In genomic region chr2:7730990-7731389, GRCh38 we compare ENCODE assay signal across 23 cellular contexts.
DNase-seq lines count a peak whose midpoint lies in the region; ATAC-seq and TF ChIP-seq lines count a peak whose summit lies in the region.
"Had no signal": no experiment of that assay in that cellular context is flagged by ENCODE, and none has a peak within 500 bp of the region (broad histone marks: within the 10 kb centered on the region; RNA-seq: fewer than 3 reads in every experiment).

No MANE protein-coding gene starts in this region.

- intact Hi-C loops in IMR-90 (cut with micrococcal nuclease) = no loop called here

- peaks cover 16% of the 10 kb centered on the region for H3K9me3 Mint-ChIP-seq in activated CD8-positive, alpha-beta memory T cell treated with anti-CD3 and anti-CD28 coated beads, Interleukin-2, amount 10 ng/mL, durations not matched to agents 7 days and 5 days (ENCODE audit: low read depth)
- H3K9me3 Mint-ChIP-seq in activated naive CD8-positive, alpha-beta T cell treated with anti-CD3 and anti-CD28 coated beads for 36 hours = no peaks in the 10 kb centered on the region
- no peaks in the 10 kb centered on the region for H3K9me3 Mint-ChIP-seq in nephron progenitor cell
- H3K9me3 Mint-ChIP-seq: H9, IgD-negative memory B cell, memory B cell had no signal

- WGBS in IMR-90 (ENCODE audit: extremely low coverage in 2 of 2, insufficient read length in 1 of 2), 2 experiments = 38% methylated on average over 2 of the region's 4 CpGs; no CpG with 5 or more reads in 1 of the 2 experiments

- DNase-seq in activated CD8-positive, alpha-beta memory T cell treated with anti-CD3 and anti-CD28 coated beads, Interleukin-2, amount 10 ng/mL, durations not matched to agents 7 days and 5 days = no peak
- no peak for DNase-seq in activated CD8-positive, alpha-beta memory T cell treated with anti-CD3 and anti-CD28 coated beads, Interleukin-2, amount 50 U/mL, for 4 hours
- DNase-seq in IMR-90 = no peak
- no peak for DNase-seq in activated naive CD8-positive, alpha-beta T cell treated with anti-CD3 and anti-CD28 coated beads for 36 hours
- DNase-seq in nephron progenitor cell = no peak
- DNase-seq in GM13977 (ENCODE audit: low spot score) = no peak
- DNase-seq: activated effector memory CD4-positive, alpha-beta T cell treated with Interleukin-2 at 50 U/mL for 16 hours; dorsolateral prefrontal cortex; H9; head of caudate nucleus; left cardiac atrium; NCI-H510A; retina; stimulated activated CD4-positive, alpha-beta T cell treated with anti-CD3 and anti-CD28 coated beads, Interleukin-4, amount 100 ng/mL, for 4 hours; trophoblast cell had no signal

- H2BK15ac ChIP-seq in IMR-90 (ENCODE audit: low read depth, low read length) = no peak overlapping the region

- no peak overlapping the region for H2AFZ ChIP-seq in IMR-90 (replicated peaks; ENCODE audit: low read length, poor library complexity)

- no peaks in the 10 kb centered on the region; the same call in 1 of the 2 replicates for H3K27me3 ChIP-seq in IMR-90 (ENCODE audit: control insufficient read depth, insufficient read depth, low read length)
- H3K27me3 ChIP-seq: BLaER1, SJSA1 had no signal

- peak overlapping the region; percentile 90 for H3K4me3 Mint-ChIP-seq in activated CD8-positive, alpha-beta memory T cell treated with anti-CD3 and anti-CD28 coated beads, Interleukin-2, amount 10 ng/mL, durations not matched to agents 7 days and 5 days
- H3K4me3 Mint-ChIP-seq in activated naive CD8-positive, alpha-beta T cell treated with anti-CD3 and anti-CD28 coated beads for 36 hours = peak overlapping the region; percentile 82
- H3K4me3 Mint-ChIP-seq in nephron progenitor cell = no peak overlapping the region
- H3K4me3 Mint-ChIP-seq: H9, memory B cell had no signal

- no peaks in the 10 kb centered on the region for H3K9me1 ChIP-seq in IMR-90 (ENCODE audit: insufficient read depth, low read length)

- H3K4me1 ChIP-seq in IMR-90 (ENCODE audit: control insufficient read depth, insufficient read depth, low read length) = no peaks in the 10 kb centered on the region
- H3K4me1 ChIP-seq: BLaER1, SJSA1 had no signal

- H3K27ac ChIP-seq in IMR-90 (ENCODE audit: insufficient read depth, low read length) = no peak overlapping the region
- H3K27ac ChIP-seq: BLaER1, dorsolateral prefrontal cortex, epithelial cell of prostate, SJSA1, VCaP had no signal

- no peak overlapping the region for H2AK5ac ChIP-seq in IMR-90 (ENCODE audit: low read depth, low read length)

- no TSS peak for BruUV-seq in IMR-90 (replicated peaks; lab: Mats Ljungman, UMichigan)

- no peaks in the 10 kb centered on the region for H4K20me1 ChIP-seq in IMR-90 (ENCODE audit: insufficient read depth, low read length)
- H4K20me1 ChIP-seq: BLaER1 had no signal

- ATAC-seq in activated CD8-positive, alpha-beta memory T cell treated with anti-CD3 and anti-CD28 coated beads, Interleukin-2, amount 10 ng/mL, durations not matched to agents 7 days and 5 days = no peak
- ATAC-seq in IMR-90 (ENCODE audit: low read depth) (no peak), GM19452 (IDR thresholded peaks at IDR 0.05; ENCODE audit: unreplicated experiment) (no peak), GM18861 (IDR thresholded peaks at IDR 0.05; ENCODE audit: unreplicated experiment) (no peak)
- ATAC-seq: left cardiac atrium had no signal

- H3K23ac ChIP-seq in IMR-90 (ENCODE audit: low read depth, low read length) = no peak overlapping the region

- no peak overlapping the region for H2AK9ac ChIP-seq in IMR-90 (replicated peaks; ENCODE audit: low read depth, low read length, poor library complexity)

- peak overlapping the region; percentile 97 for H3K27ac Mint-ChIP-seq in activated CD8-positive, alpha-beta memory T cell treated with anti-CD3 and anti-CD28 coated beads, Interleukin-2, amount 10 ng/mL, durations not matched to agents 7 days and 5 days
- H3K27ac Mint-ChIP-seq in activated naive CD8-positive, alpha-beta T cell treated with anti-CD3 and anti-CD28 coated beads for 36 hours = peak overlapping the region; percentile 84
- peak overlapping the region; percentile 17 for H3K27ac Mint-ChIP-seq in nephron progenitor cell
- H3K27ac Mint-ChIP-seq: H9, IgD-negative memory B cell, memory B cell had no signal

- TF ChIP-seq POLR2A in IMR-90 (IDR thresholded peaks at IDR 0.05; ENCODE audit: low read depth, low read length) = no peak

- H3K36me3 Mint-ChIP-seq in activated CD8-positive, alpha-beta memory T cell treated with anti-CD3 and anti-CD28 coated beads, Interleukin-2, amount 10 ng/mL, durations not matched to agents 7 days and 5 days = peaks cover 94% of the 10 kb centered on the region
- peaks cover 41% of the 10 kb centered on the region for H3K36me3 Mint-ChIP-seq in activated naive CD8-positive, alpha-beta T cell treated with anti-CD3 and anti-CD28 coated beads for 36 hours
- H3K36me3 Mint-ChIP-seq in nephron progenitor cell (ENCODE audit: low read depth) = no peaks in the 10 kb centered on the region
- H3K36me3 Mint-ChIP-seq: IgD-negative memory B cell, memory B cell had no signal

- POLR2A ChIA-PET in IMR-90 (lab: Charles Lee; ENCODE audit: unreplicated experiment) = no interaction called here

- no peak overlapping the region for H3K56ac ChIP-seq in IMR-90 (ENCODE audit: extremely low read depth, insufficient read depth, low read length)

- H3K18ac ChIP-seq in IMR-90 (ENCODE audit: low read depth, low read length) = no peak overlapping the region

- dilution Hi-C loops in IMR-90 (cut with HindIII; ENCODE audit: low sequenced_read_pairs, unreplicated experiment) = no loop called here

- no peak overlapping the region for H3K4me2 ChIP-seq in IMR-90 (ENCODE audit: low read depth, low read length)
- H3K4me2 ChIP-seq: BLaER1 had no signal

- H3K4me1 Mint-ChIP-seq in activated CD8-positive, alpha-beta memory T cell treated with anti-CD3 and anti-CD28 coated beads, Interleukin-2, amount 10 ng/mL, durations not matched to agents 7 days and 5 days = peaks cover 39% of the 10 kb centered on the region
- H3K4me1 Mint-ChIP-seq in activated naive CD8-positive, alpha-beta T cell treated with anti-CD3 and anti-CD28 coated beads for 36 hours = peaks cover 47% of the 10 kb centered on the region
- H3K4me1 Mint-ChIP-seq in nephron progenitor cell = peaks cover 29% of the 10 kb centered on the region
- H3K4me1 Mint-ChIP-seq: IgD-negative memory B cell, memory B cell had no signal

- no peak for TF ChIP-seq RAD21 in IMR-90 (IDR thresholded peaks at IDR 0.05; ENCODE audit: low read length)

- H3K4me3 ChIP-seq in IMR-90 (ENCODE audit: insufficient read depth, low read depth, low read length) = no peak overlapping the region
- H3K4me3 ChIP-seq: BLaER1, dorsolateral prefrontal cortex, SJSA1 had no signal

- H2BK5ac ChIP-seq in IMR-90 (ENCODE audit: low read depth, low read length, poor library complexity, severe bottlenecking) = no peak overlapping the region

- H2BK120ac ChIP-seq in IMR-90 (ENCODE audit: low read depth, low read length) = no peak overlapping the region

- TF ChIP-seq CTCF in IMR-90 (conservative IDR thresholded peaks at IDR 0.05; ENCODE audit: low read depth, low read length) (no peak), nephron progenitor cell (IDR thresholded peaks at IDR 0.05) (no peak), GM13977 (IDR thresholded peaks at IDR 0.05; ENCODE audit: extremely low read depth, insufficient read depth, missing control alignments) (no peak)

- H3K9me3 ChIP-seq in IMR-90 (ENCODE audit: control insufficient read depth, insufficient read depth, low read length) = no peaks in the 10 kb centered on the region
- H3K9me3 ChIP-seq: BLaER1, SJSA1 had no signal

- no peaks in the 10 kb centered on the region for H3K27me3 Mint-ChIP-seq in activated CD8-positive, alpha-beta memory T cell treated with anti-CD3 and anti-CD28 coated beads, Interleukin-2, amount 10 ng/mL, durations not matched to agents 7 days and 5 days
- H3K27me3 Mint-ChIP-seq in activated naive CD8-positive, alpha-beta T cell treated with anti-CD3 and anti-CD28 coated beads for 36 hours = no peaks in the 10 kb centered on the region
- peaks cover 4% of the 10 kb centered on the region for H3K27me3 Mint-ChIP-seq in nephron progenitor cell (ENCODE audit: low read depth, poor library complexity)
- H3K27me3 Mint-ChIP-seq: IgD-negative memory B cell had no signal

- no peaks in the 10 kb centered on the region for H3K36me3 ChIP-seq in IMR-90 (ENCODE audit: control insufficient read depth, insufficient read depth, low read length)
- H3K36me3 ChIP-seq: BLaER1, SJSA1 had no signal

- H2BK20ac ChIP-seq in IMR-90 (ENCODE audit: low read depth, low read length) = no peak overlapping the region

- H3K9ac ChIP-seq in IMR-90 (ENCODE audit: low read depth, low read length) = no peak overlapping the region
- H3K9ac ChIP-seq: BLaER1 had no signal

- in situ Hi-C loops in IMR-90 (cut with MboI; ENCODE audit: low sequenced_read_pairs) (no loop called here), GM13977 (cut with MboI; ENCODE audit: low pct_unique_long_range_greater_than_20kb, low sequenced_read_pairs, unreplicated experiment) (no loop called here)

- no peak overlapping the region for H4K8ac ChIP-seq in IMR-90 (ENCODE audit: low read depth in 2 of 2, low read length in 2 of 2)

- no peak overlapping the region for H3K14ac ChIP-seq in IMR-90 (replicated peaks; ENCODE audit: low read depth, low read length)

- H4K5ac ChIP-seq in IMR-90 (ENCODE audit: low read depth, low read length) = no peak overlapping the region

- no peak overlapping the region for H3K4ac ChIP-seq in IMR-90 (ENCODE audit: low read depth, low read length)

- no peaks in the 10 kb centered on the region for H3K79me1 ChIP-seq in IMR-90 (ENCODE audit: low read depth in 1 of 2, low read length in 2 of 2)

- CTCF ChIA-PET in activated CD8-positive, alpha-beta memory T cell treated with anti-CD3 and anti-CD28 coated beads, Interleukin-2, amount 10 ng/mL, durations not matched to agents 7 days and 5 days (lab: Charles Lee) = interaction anchor here (0.7 to 1.5 kb wide), 8 partner anchors 9 to 606 kb away, joined by 3 to 4 read pairs (median 3); no protein-coding TSS in a partner anchor
- CTCF ChIA-PET in IMR-90 (lab: Yijun Ruan, JAX) = interaction anchor here (0.6 kb wide), 1 partner anchor 337 kb away, joined by 3 read pairs; no protein-coding TSS in a partner anchor

- no peak overlapping the region for H4K91ac ChIP-seq in IMR-90 (ENCODE audit: insufficient read depth, low read depth, low read length)

TF ChIP-seq in IMR-90, 13 proteins besides CTCF, POLR2A, EP300 and RAD21:
- peak; percentile 65 for TF ChIP-seq MAFK (IDR thresholded peaks at IDR 0.05; ENCODE audit: low read depth, low read length)
- TF ChIP-seq BHLHE40 (IDR thresholded peaks at IDR 0.05; ENCODE audit: low read depth, low read length) = no peak

Comparison
In these comparisons a context has a peak if more than half of its experiments do, and no peak if none do; other contexts are left out.
1. H3K27ac Mint-ChIP-seq: peak in every context shown above with its lines; median percentile 97 in activated CD8-positive, alpha-beta memory T cell treated with anti-CD3 and anti-CD28 coated beads, Interleukin-2, amount 10 ng/mL, durations not matched to agents 7 days and 5 days; 84 in activated naive CD8-positive, alpha-beta T cell treated with anti-CD3 and anti-CD28 coated beads for 36 hours; 17 in nephron progenitor cell.